23 cellular contexts compared by ENCODE assay signal in the genomic region with DNA sequence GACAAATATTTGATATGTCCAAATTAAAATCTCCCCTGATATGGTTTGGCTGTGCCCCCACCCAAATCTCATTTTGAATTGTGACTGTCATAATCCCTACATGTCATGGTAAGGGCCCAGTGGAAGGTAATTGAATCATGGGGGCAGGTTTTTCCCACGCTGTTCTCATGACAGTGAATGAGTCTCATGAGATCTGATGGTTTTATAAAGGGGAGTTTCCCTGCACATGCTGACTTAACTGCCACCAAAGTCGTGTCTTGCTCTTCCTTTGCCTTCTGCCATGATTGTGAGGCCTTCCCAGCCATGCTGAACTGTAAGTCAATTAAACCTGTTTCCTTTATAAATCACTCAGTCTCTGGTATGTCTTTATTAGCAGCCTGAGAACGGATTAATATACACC.
DNase-seq lines count a peak whose midpoint lies in the region; ATAC-seq, FAIRE-seq and TF ChIP-seq lines count a peak whose summit lies in the region.
"Had no signal": no experiment of that assay in that cellular context is flagged by ENCODE, and none has a peak within 500 bp of the region (broad histone marks: within the 10 kb centered on the region; RNA-seq: fewer than 3 reads in every experiment).

No MANE protein-coding gene starts in this region.

- TF ChIP-seq POLR2A in GM12878 (IDR thresholded peaks at IDR 0.05; ENCODE audit: low read depth, low read length), result no peak
- no peak for TF ChIP-seq POLR2A in upper lobe of left lung (IDR thresholded peaks at IDR 0.05)
- no peak for TF ChIP-seq POLR2A in GM12892 (IDR thresholded peaks at IDR 0.05; ENCODE audit: low read depth, low read length)

- H4K20me1 ChIP-seq in GM12878 (ENCODE audit: control insufficient read depth, insufficient read depth), result no peaks in the 10 kb centered on the region
- H4K20me1 ChIP-seq: BLaER1 treated with 17β-estradiol and CSF1 and Interleukin-3, amounts not matched to agents 10 nM and 100 nM had no signal

- no peak overlapping the region for H3K9ac ChIP-seq in HUES48 (ENCODE audit: low read depth, low read length)
- H3K9ac ChIP-seq in GM12878 (ENCODE audit: control insufficient read depth, insufficient read depth, low read length), result no peak overlapping the region
- H3K9ac ChIP-seq: BLaER1 treated with 17β-estradiol and CSF1 and Interleukin-3, amounts not matched to agents 10 nM and 100 nM; GM23248 had no signal

- H3K27ac Mint-ChIP-seq in activated T-cell treated with anti-CD3 and anti-CD28 coated beads, Interleukin-2, amount 50 U/mL, for 72 hours, result no peak overlapping the region
- H3K27ac Mint-ChIP-seq in naive thymus-derived CD4-positive, alpha-beta T cell, result no peak overlapping the region
- H3K27ac Mint-ChIP-seq: B cell; CD8-positive, alpha-beta T cell; IgD-negative memory B cell had no signal

- H3K9me3 Mint-ChIP-seq in activated T-cell treated with anti-CD3 and anti-CD28 coated beads, Interleukin-2, amount 50 U/mL, for 72 hours, result peaks cover 0 to 3% of the 10 kb centered on the region in 2 donors
- peaks cover 0 to 3% (median 0%) of the 10 kb centered on the region in 11 donors for H3K9me3 Mint-ChIP-seq in naive thymus-derived CD4-positive, alpha-beta T cell
- H3K9me3 Mint-ChIP-seq: CD8-positive, alpha-beta T cell; IgD-negative memory B cell had no signal

- H3K79me2 ChIP-seq in GM12878 (ENCODE audit: control insufficient read depth, insufficient read depth, low read length), result no peaks in the 10 kb centered on the region

- H3K27ac ChIP-seq in HUES48 (ENCODE audit: low read depth, low read length) (peak overlapping the region; percentile 23), GM12878 (ENCODE audit: control insufficient read depth, insufficient read depth) (no peak overlapping the region), upper lobe of left lung (no peak overlapping the region)
- no peak overlapping the region for H3K27ac ChIP-seq in naive thymus-derived CD4-positive, alpha-beta T cell (ENCODE audit: low read depth, low read length)
- H3K27ac ChIP-seq: BLaER1 treated with 17β-estradiol and CSF1 and Interleukin-3, amounts not matched to agents 10 nM and 100 nM; GM23248 had no signal

- peaks cover 23% of the 10 kb centered on the region for H3K27me3 Mint-ChIP-seq in activated T-cell treated with anti-CD3 and anti-CD28 coated beads, Interleukin-2, amount 50 U/mL, for 72 hours (ENCODE audit: low read depth)
- peaks cover 0 to 17% (median 9%) of the 10 kb centered on the region in 5 donors for H3K27me3 Mint-ChIP-seq in naive thymus-derived CD4-positive, alpha-beta T cell
- H3K27me3 Mint-ChIP-seq: B cell, IgD-negative memory B cell had no signal

- DNase-seq in activated T-cell treated with anti-CD3 and anti-CD28 coated beads, Interleukin-2, amount 50 U/mL, for 72 hours, result peak; percentile 5 to 16
- no peak for DNase-seq in activated T-cell treated with anti-CD3 and anti-CD28 coated beads, Interleukin-2, amount 50 U/mL, for 48 hours
- DNase-seq in GM12878 (ENCODE audit: low read depth, low spot score), result no peak
- no peak for DNase-seq in upper lobe of left lung
- no peak for DNase-seq in naive thymus-derived CD4-positive, alpha-beta T cell
- DNase-seq in GM12892 (ENCODE audit: insufficient read length), result no peak
- DNase-seq: 8988T; Calu3; CD8-positive, alpha-beta T cell; DMS79 treated with DMSO at 0.1 percent for 48 hours; GF-D8; GM23248; HCEC 1CT; Karpas-422 had no signal

- POLR2A ChIA-PET in GM12878 (lab: Charles Lee), result interaction anchor here (1.0 to 3.6 kb wide), 10 partner anchors 9 to 63 kb away, joined by 3 to 54 read pairs (median 6); no protein-coding TSS in a partner anchor
- POLR2A ChIA-PET in naive thymus-derived CD4-positive, alpha-beta T cell (lab: Charles Lee), result no interaction called here

- FAIRE-seq in GM12878 (lab: Jason Lieb, UNC), result no peak
- no peak for FAIRE-seq in GM12892 (lab: Jason Lieb, UNC)
- FAIRE-seq: GM12891, GM18507, HepG2, HTR-8/SVneo had no signal

- no peaks in the 10 kb centered on the region for H3K27me3 ChIP-seq in HUES48 (ENCODE audit: control insufficient read depth, insufficient read depth, low read length)
- H3K27me3 ChIP-seq in GM12878 (replicated peaks in 1 of 2; ENCODE audit: control insufficient read depth in 2 of 2, insufficient read depth in 2 of 2, low read length in 1 of 2), result no peaks in the 10 kb centered on the region
- no peaks in the 10 kb centered on the region for H3K27me3 ChIP-seq in upper lobe of left lung
- no peaks in the 10 kb centered on the region for H3K27me3 ChIP-seq in naive thymus-derived CD4-positive, alpha-beta T cell (ENCODE audit: control insufficient read depth in 2 of 2, insufficient read depth in 2 of 2, low read length in 2 of 2)
- H3K27me3 ChIP-seq: BLaER1 treated with 17β-estradiol and CSF1 and Interleukin-3, amounts not matched to agents 10 nM and 100 nM had no signal

- no peak for TF ChIP-seq RAD21 in GM12878 (IDR thresholded peaks at IDR 0.05; ENCODE audit: insufficient read depth, low read depth, low read length)

- H2AFZ ChIP-seq in GM12878 (ENCODE audit: control insufficient read depth, low read depth, low read length), result no peak overlapping the region
- H2AFZ ChIP-seq: GM23248 had no signal

- no peak overlapping the region for H3K4me3 Mint-ChIP-seq in activated T-cell treated with anti-CD3 and anti-CD28 coated beads, Interleukin-2, amount 50 U/mL, for 72 hours
- H3K4me3 Mint-ChIP-seq in naive thymus-derived CD4-positive, alpha-beta T cell, result no peak overlapping the region
- H3K4me3 Mint-ChIP-seq: B cell; CD8-positive, alpha-beta T cell; IgD-negative memory B cell had no signal

- peak; percentile 58 for ATAC-seq in activated T-cell treated with anti-CD3 and anti-CD28 coated beads, Interleukin-2, amount 50 U/mL, for 72 hours (replicated peaks in 1 of 2)
- ATAC-seq in HG02610 (IDR thresholded peaks at IDR 0.05; ENCODE audit: unreplicated experiment) (peak; percentile 32), GM12878 (peak; percentile 65), upper lobe of left lung (ENCODE audit: low FRiP score in 2 of 2) (no peak)
- no peak for ATAC-seq in naive thymus-derived CD4-positive, alpha-beta T cell
- ATAC-seq: CD8-positive, alpha-beta T cell; HepG2 had no signal

- SMC1A ChIA-PET in GM12878 (lab: Charles Lee; ENCODE audit: uncharacterized antibody, unreplicated experiment), result interaction anchor here (0.9 to 8.9 kb wide), 19 partner anchors 9 to 211 kb away, joined by 3 to 116 read pairs (median 5); no protein-coding TSS in a partner anchor

- RAD21 ChIA-PET in GM12878 (lab: Charles Lee; ENCODE audit: unreplicated experiment), result interaction anchor here (0.6 to 8.9 kb wide), 14 partner anchors 8 to 151 kb away, joined by 3 to 110 read pairs (median 7); no protein-coding TSS in a partner anchor

- TF ChIP-seq EP300 in GM12878 (IDR thresholded peaks at IDR 0.05; ENCODE audit: borderline replicate concordance in 1 of 2, control insufficient read depth in 1 of 2, low read depth in 2 of 2, low read length in 2 of 2) (no peak), upper lobe of left lung (IDR thresholded peaks at IDR 0.05) (no peak)

- BruUV-seq in GM12878 (replicated peaks; lab: Mats Ljungman, UMichigan), result no TSS peak

- no peaks in the 10 kb centered on the region for H3K36me3 ChIP-seq in HUES48 (ENCODE audit: control insufficient read depth, insufficient read depth, low read length)
- no peaks in the 10 kb centered on the region for H3K36me3 ChIP-seq in GM12878 (ENCODE audit: control insufficient read depth in 2 of 2, insufficient read depth in 2 of 2, low read length in 1 of 2)
- H3K36me3 ChIP-seq in upper lobe of left lung, result no peaks in the 10 kb centered on the region
- no peaks in the 10 kb centered on the region for H3K36me3 ChIP-seq in naive thymus-derived CD4-positive, alpha-beta T cell (ENCODE audit: control insufficient read depth in 2 of 3, insufficient read depth in 3 of 3, low read length in 3 of 3)
- H3K36me3 ChIP-seq: BLaER1 treated with 17β-estradiol and CSF1 and Interleukin-3, amounts not matched to agents 10 nM and 100 nM had no signal

- H3K4me1 Mint-ChIP-seq in activated T-cell treated with anti-CD3 and anti-CD28 coated beads, Interleukin-2, amount 50 U/mL, for 72 hours (ENCODE audit: low read depth), result peaks cover 9% of the 10 kb centered on the region
- no peaks in the 10 kb centered on the region for H3K4me1 Mint-ChIP-seq in naive thymus-derived CD4-positive, alpha-beta T cell
- H3K4me1 Mint-ChIP-seq: B cell, IgD-negative memory B cell had no signal

- no peaks in the 10 kb centered on the region for H3K36me3 Mint-ChIP-seq in activated T-cell treated with anti-CD3 and anti-CD28 coated beads, Interleukin-2, amount 50 U/mL, for 72 hours (ENCODE audit: insufficient read depth in 2 of 2)
- no peaks in the 10 kb centered on the region for H3K36me3 Mint-ChIP-seq in naive thymus-derived CD4-positive, alpha-beta T cell
- H3K36me3 Mint-ChIP-seq: CD8-positive, alpha-beta T cell; IgD-negative memory B cell had no signal

- H3K9me3 ChIP-seq in HUES48 (ENCODE audit: control insufficient read depth, insufficient read depth, low read length), result no peaks in the 10 kb centered on the region
- H3K9me3 ChIP-seq in GM12878 (replicated peaks; ENCODE audit: control insufficient read depth, insufficient read depth, low read length), result no peaks in the 10 kb centered on the region
- H3K9me3 ChIP-seq in upper lobe of left lung, result no peaks in the 10 kb centered on the region
- no peaks in the 10 kb centered on the region for H3K9me3 ChIP-seq in naive thymus-derived CD4-positive, alpha-beta T cell (ENCODE audit: control insufficient read depth in 2 of 3, low read length in 3 of 3)
- H3K9me3 ChIP-seq: BLaER1 treated with 17β-estradiol and CSF1 and Interleukin-3, amounts not matched to agents 10 nM and 100 nM had no signal

- in situ Hi-C loops in GM12878 (cut with MboI), result no loop called here

- H3K4me1 ChIP-seq in HUES48 (ENCODE audit: control insufficient read depth, insufficient read depth, low read length), result peaks cover 20% of the 10 kb centered on the region
- H3K4me1 ChIP-seq in GM12878 (ENCODE audit: control insufficient read depth, insufficient read depth, low read length), result no peaks in the 10 kb centered on the region
- H3K4me1 ChIP-seq in upper lobe of left lung, result no peaks in the 10 kb centered on the region
- no peaks in the 10 kb centered on the region for H3K4me1 ChIP-seq in naive thymus-derived CD4-positive, alpha-beta T cell (ENCODE audit: control insufficient read depth in 2 of 2, insufficient read depth in 2 of 2, low read length in 2 of 2)
- H3K4me1 ChIP-seq: BLaER1 treated with 17β-estradiol and CSF1 and Interleukin-3, amounts not matched to agents 10 nM and 100 nM had no signal

- 6% methylated on average over 3 of the region's 3 CpGs for WGBS in GM12878 (ENCODE audit: insufficient coverage, insufficient replicate concordance, low lambda C conversion rate, missing lambda C conversion rate)
- WGBS in upper lobe of left lung, 2 donors, result 73 to 78% methylated on average over 3 of the region's 3 CpGs

- no peak overlapping the region for H3K4me2 ChIP-seq in GM12878 (ENCODE audit: control insufficient read depth, insufficient read depth)
- H3K4me2 ChIP-seq: BLaER1 treated with 17β-estradiol and CSF1 and Interleukin-3, amounts not matched to agents 10 nM and 100 nM had no signal

- H3K4me3 ChIP-seq in HUES48 (ENCODE audit: low read depth, low read length) (no peak overlapping the region), GM12878 (no peak overlapping the region), upper lobe of left lung (no peak overlapping the region)
- H3K4me3 ChIP-seq in naive thymus-derived CD4-positive, alpha-beta T cell (ENCODE audit: low read length), result no peak overlapping the region
- H3K4me3 ChIP-seq: BLaER1 treated with 17β-estradiol and CSF1 and Interleukin-3, amounts not matched to agents 10 nM and 100 nM; GM23248 had no signal

- intact Hi-C loops in GM12878 (cut with micrococcal nuclease; ENCODE audit: unreplicated experiment), result loop anchor here (2.0 to 5.0 kb wide), 2 partner anchors 33 to 49 kb away; no protein-coding TSS in a partner anchor
- intact Hi-C loops in naive thymus-derived CD4-positive, alpha-beta T cell (cut with micrococcal nuclease), result no loop called here

- CTCF ChIA-PET in GM12878 (lab: Yijun Ruan, JAX), result interaction anchor here (0.7 to 3.6 kb wide), 10 partner anchors 9 to 378 kb away, joined by 3 to 28 read pairs (median 8); no protein-coding TSS in a partner anchor
- CTCF ChIA-PET in naive thymus-derived CD4-positive, alpha-beta T cell (lab: Charles Lee), result no interaction called here

- TF ChIP-seq CTCF in GM12878 (IDR thresholded peaks at IDR 0.05 in 2 of 3, conservative IDR thresholded peaks at IDR 0.05 in 1 of 3; ENCODE audit: control insufficient read depth in 2 of 3, extremely low read depth in 1 of 3, insufficient read depth in 1 of 3, low read depth in 3 of 3, low read length in 3 of 3) (no peak), upper lobe of left lung (IDR thresholded peaks at IDR 0.05) (no peak)

Comparison
In these comparisons a context has a peak if more than half of its experiments do, and no peak if none do; other contexts are left out.
1. DNase-seq: peak in activated T-cell treated with anti-CD3 and anti-CD28 coated beads, Interleukin-2, amount 50 U/mL, for 72 hours (2 of 2); none in activated T-cell treated with anti-CD3 and anti-CD28 coated beads, Interleukin-2, amount 50 U/mL, for 48 hours (0 of 2), GM12878 (single experiment), upper lobe of left lung (0 of 2), naive thymus-derived CD4-positive, alpha-beta T cell (0 of 9) and GM12892 (single experiment).
2. ATAC-seq: peak in activated T-cell treated with anti-CD3 and anti-CD28 coated beads, Interleukin-2, amount 50 U/mL, for 72 hours (2 of 2), HG02610 (single experiment) and GM12878 (single experiment); none in upper lobe of left lung (0 of 2) and naive thymus-derived CD4-positive, alpha-beta T cell (single experiment).